In the genomic region with DNA sequence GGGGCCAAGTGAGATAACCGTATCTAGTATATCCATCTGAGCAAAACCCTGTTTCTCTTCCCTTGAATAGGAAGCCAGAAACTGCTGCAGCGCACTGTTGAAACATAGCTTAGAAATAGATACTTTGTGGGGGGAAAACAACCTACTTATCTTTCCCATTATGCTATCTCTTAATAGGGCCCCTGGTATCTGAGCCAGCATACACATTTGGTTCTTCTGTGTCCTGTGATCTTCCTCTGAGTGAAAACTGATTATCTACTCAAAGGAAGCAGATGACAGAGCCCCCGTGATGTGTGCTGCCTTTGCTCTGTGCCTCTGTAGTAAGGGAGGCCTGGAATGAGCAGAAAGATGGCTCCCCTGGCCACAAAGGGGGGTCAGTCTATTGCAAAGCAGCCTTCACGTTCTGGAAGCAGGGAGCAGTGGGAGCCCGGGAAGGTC, we compare ENCODE assay signal across 31 cellular contexts.
DNase-seq lines count a peak whose midpoint lies in the region; ATAC-seq and TF ChIP-seq lines count a peak whose summit lies in the region.
"Had no signal": no experiment of that assay in that cellular context is flagged by ENCODE, and none has a peak within 500 bp of the region (broad histone marks: within the 10 kb centered on the region; RNA-seq: fewer than 3 reads in every experiment).

No MANE protein-coding gene starts in this region.

- no peak overlapping the region for H4K8ac ChIP-seq in mesendoderm (ENCODE audit: low read depth, low read length)

- H3K4me3 Mint-ChIP-seq in stimulated activated naive CD8-positive, alpha-beta T cell treated with anti-CD3 and anti-CD28 coated beads, Interleukin-15, amount 100 ng/mL, for 72 hours, result no peak overlapping the region
- H3K4me3 Mint-ChIP-seq: activated naive CD8-positive, alpha-beta T cell; CD8-positive, alpha-beta T cell; effector memory CD8-positive, alpha-beta T cell; naive thymus-derived CD8-positive, alpha-beta T cell had no signal

- H2AFZ ChIP-seq in osteoblast (ENCODE audit: low read length), result no peak overlapping the region
- H2AFZ ChIP-seq: hepatocyte had no signal

- TF ChIP-seq CTCF in BE2C (IDR thresholded peaks at IDR 0.05; ENCODE audit: low read depth, low read length), result no peak
- TF ChIP-seq CTCF in osteoblast (IDR thresholded peaks at IDR 0.05; ENCODE audit: extremely low read depth, low read depth, low read length), result no peak

- H3K79me1 ChIP-seq in mesendoderm (ENCODE audit: low read length), result peaks cover 16% of the 10 kb centered on the region

- H2BK120ac ChIP-seq in mesendoderm (ENCODE audit: low read depth, low read length), result no peak overlapping the region

- no peak overlapping the region for H3K27ac Mint-ChIP-seq in stimulated activated naive CD8-positive, alpha-beta T cell treated with anti-CD3 and anti-CD28 coated beads, Interleukin-15, amount 100 ng/mL, for 72 hours
- H3K27ac Mint-ChIP-seq: activated naive CD8-positive, alpha-beta T cell; CD8-positive, alpha-beta T cell; naive thymus-derived CD8-positive, alpha-beta T cell had no signal

- peaks cover 19% of the 10 kb centered on the region for H4K20me1 ChIP-seq in osteoblast (ENCODE audit: insufficient read depth, low read length)

- H3K36me3 ChIP-seq in BE2C (no peaks in the 10 kb centered on the region), mesendoderm (ENCODE audit: control insufficient read depth, insufficient read depth, low read length) (no peaks in the 10 kb centered on the region), osteoblast (ENCODE audit: insufficient read depth, low read length) (no peaks in the 10 kb centered on the region)
- H3K36me3 ChIP-seq: SJSA1, stomach had no signal

- H3K27ac ChIP-seq in cingulate gyrus (ENCODE audit: low read depth, low read length) (peak overlapping the region; percentile 75), mesendoderm (ENCODE audit: low read depth, low read length) (no peak overlapping the region), osteoblast (ENCODE audit: low read depth, low read length) (no peak overlapping the region)
- H3K27ac ChIP-seq: A549, hepatocyte, SJSA1, stomach had no signal

- H3K4me2 ChIP-seq in mesendoderm (ENCODE audit: low read length) (no peak overlapping the region), osteoblast (ENCODE audit: insufficient read depth, low read length) (no peak overlapping the region)
- H3K4me2 ChIP-seq: A549, hepatocyte had no signal

- peaks cover 5% of the 10 kb centered on the region for H3K4me1 Mint-ChIP-seq in stimulated activated naive CD8-positive, alpha-beta T cell treated with anti-CD3 and anti-CD28 coated beads, Interleukin-15, amount 100 ng/mL, for 72 hours

- no peak overlapping the region for H2BK15ac ChIP-seq in mesendoderm (replicated peaks; ENCODE audit: low read depth)

- H3K9me3 ChIP-seq in BE2C, result no peaks in the 10 kb centered on the region
- H3K9me3 ChIP-seq in osteoblast (ENCODE audit: low read depth, low read length), result no peaks in the 10 kb centered on the region
- H3K9me3 ChIP-seq: A549, SJSA1, stomach had no signal

- H3K23ac ChIP-seq in mesendoderm (ENCODE audit: low read length), result no peak overlapping the region

- H3K56ac ChIP-seq in mesendoderm (ENCODE audit: low read length), result no peak overlapping the region

- ATAC-seq in stimulated activated naive CD8-positive, alpha-beta T cell treated with anti-CD3 and anti-CD28 coated beads, Interleukin-15, amount 100 ng/mL, for 72 hours, result no peak
- ATAC-seq: A549; CD8-positive, alpha-beta T cell; effector memory CD8-positive, alpha-beta T cell; esophagus mucosa; left colon; naive thymus-derived CD8-positive, alpha-beta T cell had no signal

- H3K18ac ChIP-seq in mesendoderm (ENCODE audit: low read length), result no peak overlapping the region

- no CpG with 5 or more reads among the region's 5 CpGs for WGBS in mesendoderm (ENCODE audit: extremely low coverage, insufficient coverage, low lambda C conversion rate)

- no peak overlapping the region for H2BK5ac ChIP-seq in mesendoderm (ENCODE audit: low read length)

- no peak overlapping the region for H3K4ac ChIP-seq in mesendoderm (ENCODE audit: low read depth, low read length)

- H4K5ac ChIP-seq in mesendoderm (ENCODE audit: low read length), result no peak overlapping the region

- DNase-seq in BE2C (peak; percentile 65), SK-N-DZ (ENCODE audit: low spot score) (peak; percentile 54), mesendoderm (peak; percentile 75), GDM1 (lab: John Stamatoyannopoulos, UW) (no peak), osteoblast (ENCODE audit: insufficient read length, low spot score, missing footprints) (no peak), GF-D8 (lab: John Stamatoyannopoulos, UW) (no peak)
- no peak for DNase-seq in stimulated activated naive CD8-positive, alpha-beta T cell treated with anti-CD3 and anti-CD28 coated beads, Interleukin-15, amount 100 ng/mL, for 72 hours
- DNase-seq: activated CD4-positive, alpha-beta T cell treated with anti-CD3 and anti-CD28 coated beads for 4 hours; activated effector memory CD4-positive, alpha-beta T cell treated with Interleukin-2 at 50 U/mL for 16 hours; activated T-cell treated with anti-CD3 and anti-CD28 coated beads for 4 hours; CD8-positive, alpha-beta T cell; DMS153; effector memory CD8-positive, alpha-beta T cell; foreskin melanocyte; IMR-90; left colon; naive thymus-derived CD8-positive, alpha-beta T cell; NCI-H1092; NCI-H187; NCI-H345; NCI-H774; stimulated activated CD8-positive, alpha-beta memory T cell treated with anti-CD3 and anti-CD28 coated beads, Interleukin-4, amount 100 ng/mL, for 48 hours; stomach; trophoblast cell had no signal

- peaks cover 36% of the 10 kb centered on the region for H3K4me1 ChIP-seq in BE2C
- no peaks in the 10 kb centered on the region for H3K4me1 ChIP-seq in mesendoderm (ENCODE audit: control insufficient read depth, low read depth, low read length)
- peaks cover 41% of the 10 kb centered on the region for H3K4me1 ChIP-seq in osteoblast (ENCODE audit: insufficient read depth, low read length)

- H2AK5ac ChIP-seq in mesendoderm (ENCODE audit: low read length), result no peak overlapping the region

- no peaks in the 10 kb centered on the region for H3K27me3 ChIP-seq in BE2C
- no peaks in the 10 kb centered on the region for H3K27me3 ChIP-seq in mesendoderm (ENCODE audit: insufficient read depth, low read length, poor library complexity)
- H3K27me3 ChIP-seq in osteoblast (ENCODE audit: insufficient read depth, low read length), result no peaks in the 10 kb centered on the region
- H3K27me3 ChIP-seq: hepatocyte, SJSA1, stomach had no signal

- no peaks in the 10 kb centered on the region for H3K9me3 Mint-ChIP-seq in stimulated activated naive CD8-positive, alpha-beta T cell treated with anti-CD3 and anti-CD28 coated beads, Interleukin-15, amount 100 ng/mL, for 72 hours
- H3K9me3 Mint-ChIP-seq: CD8-positive, alpha-beta T cell; effector memory CD8-positive, alpha-beta T cell; naive thymus-derived CD8-positive, alpha-beta T cell had no signal

- no peak overlapping the region for H3K9ac ChIP-seq in mesendoderm (ENCODE audit: low read length)

- H3K79me2 ChIP-seq in mesendoderm (ENCODE audit: control insufficient read depth, insufficient read depth, low read length) (peaks cover 7% of the 10 kb centered on the region), osteoblast (ENCODE audit: insufficient read depth, low read length) (peaks cover 64% of the 10 kb centered on the region)

- peaks cover 52% of the 10 kb centered on the region for H3K27me3 Mint-ChIP-seq in stimulated activated naive CD8-positive, alpha-beta T cell treated with anti-CD3 and anti-CD28 coated beads, Interleukin-15, amount 100 ng/mL, for 72 hours

- H3K4me3 ChIP-seq in BE2C (ENCODE audit: low read depth, low read length) (peak overlapping the region; percentile 9; the same call in 1 of the 2 replicates), mesendoderm (ENCODE audit: low read length) (no peak overlapping the region), osteoblast (ENCODE audit: insufficient read depth, low read length) (no peak overlapping the region)
- H3K4me3 ChIP-seq: A549, hepatocyte, SJSA1, skin epidermis, stomach had no signal

Comparison
In these comparisons a context has a peak if more than half of its experiments do, and no peak if none do; other contexts are left out.
1. DNase-seq: peak in BE2C (single experiment), SK-N-DZ (single experiment) and mesendoderm (single experiment); none in GDM1 (single experiment), stimulated activated naive CD8-positive, alpha-beta T cell treated with anti-CD3 and anti-CD28 coated beads, Interleukin-15, amount 100 ng/mL, for 72 hours (0 of 2), osteoblast (single experiment) and GF-D8 (single experiment).